ENCODE assay signal across 20 cellular contexts in the genomic region with DNA sequence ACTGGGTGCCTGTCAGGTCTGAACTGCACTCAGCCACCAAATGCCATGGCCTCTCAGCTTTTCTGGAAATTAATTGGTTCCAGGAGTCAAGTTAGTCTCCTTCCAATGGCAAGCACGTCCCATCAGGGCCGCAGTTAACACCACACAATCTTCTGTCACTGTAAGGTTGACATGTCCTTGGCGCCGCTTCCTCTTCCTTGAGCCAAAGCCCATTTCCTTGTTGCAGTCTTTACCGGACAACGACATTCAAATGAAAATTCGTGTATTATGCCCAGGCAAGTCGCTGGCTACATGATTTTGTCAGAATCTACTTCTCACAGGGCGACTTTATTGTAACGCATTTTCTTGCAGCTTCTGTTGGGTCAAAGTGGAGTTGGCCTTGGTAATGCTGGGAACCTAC.
DNase-seq lines count a peak whose midpoint lies in the region; ATAC-seq and TF ChIP-seq lines count a peak whose summit lies in the region.
"Had no signal": no experiment of that assay in that cellular context is flagged by ENCODE, and none has a peak within 500 bp of the region (broad histone marks: within the 10 kb centered on the region; RNA-seq: fewer than 3 reads in every experiment).

No MANE protein-coding gene starts in this region.

- H3K4me1 ChIP-seq in right cardiac atrium (ENCODE audit: control insufficient read depth, insufficient read depth, low read length) (no peaks in the 10 kb centered on the region), H9 (ENCODE audit: insufficient read depth, low read length) (peaks cover 8% of the 10 kb centered on the region; the same call in 1 of the 2 replicates), spleen (peaks cover 0 to 5% (median 0%) of the 10 kb centered on the region in 6 donors), Caco-2 (no peaks in the 10 kb centered on the region)
- H3K4me1 ChIP-seq: A549; BLaER1 treated with 17β-estradiol and CSF1 and Interleukin-3, amounts not matched to agents 10 nM and 100 nM had no signal

- H2BK20ac ChIP-seq in H9 (ENCODE audit: low read depth, low read length, poor library complexity, severe bottlenecking) = peak overlapping the region; percentile 49

- H4K91ac ChIP-seq in H9 (ENCODE audit: insufficient read length, low read depth, low read length) = no peak overlapping the region

- CTCF ChIA-PET in Caco-2 (lab: Charles Lee) = no interaction called here

- no peak overlapping the region for H3K14ac ChIP-seq in H9 (ENCODE audit: insufficient read depth, low read length)

- H3K27me3 ChIP-seq in right cardiac atrium (ENCODE audit: control insufficient read depth, insufficient read depth) = no peaks in the 10 kb centered on the region
- no peaks in the 10 kb centered on the region for H3K27me3 ChIP-seq in H9 (ENCODE audit: insufficient read depth, low read length)
- peaks cover 0 to 13% (median 0%) of the 10 kb centered on the region in 7 donors for H3K27me3 ChIP-seq in spleen (replicated peaks in 1 of 7)
- no peaks in the 10 kb centered on the region for H3K27me3 ChIP-seq in Caco-2 (replicated peaks; ENCODE audit: control insufficient read depth, insufficient read depth, low read length)
- H3K27me3 ChIP-seq: BLaER1 treated with 17β-estradiol and CSF1 and Interleukin-3, amounts not matched to agents 10 nM and 100 nM had no signal

- H3K9me3 Mint-ChIP-seq in H9 (peaks cover 14 to 16% of the 10 kb centered on the region in 2 experiments), neural crest cell (peaks cover 7% of the 10 kb centered on the region), Caco-2 (ENCODE audit: unreplicated experiment) (no peaks in the 10 kb centered on the region)

- H3K4me2 ChIP-seq in H9 (ENCODE audit: insufficient read depth, insufficient read length, low read length) = no peak overlapping the region
- H3K4me2 ChIP-seq: A549; BLaER1 treated with 17β-estradiol and CSF1 and Interleukin-3, amounts not matched to agents 10 nM and 100 nM had no signal

- H3K36me3 ChIP-seq in spleen = no peaks in the 10 kb centered on the region
- H3K36me3 ChIP-seq in Caco-2 (ENCODE audit: control insufficient read depth, insufficient read depth, low read length) = no peaks in the 10 kb centered on the region
- H3K36me3 ChIP-seq: BLaER1 treated with 17β-estradiol and CSF1 and Interleukin-3, amounts not matched to agents 10 nM and 100 nM had no signal

- no peak overlapping the region for H2AFZ ChIP-seq in H9 (ENCODE audit: low read length)

- no peak overlapping the region for H3K18ac ChIP-seq in H9 (ENCODE audit: insufficient read length, low read depth, low read length)

- peaks cover 2 to 14% (median 4%) of the 10 kb centered on the region in 3 experiments for H3K36me3 Mint-ChIP-seq in H9 (ENCODE audit: insufficient read depth in 1 of 3, low read depth in 3 of 3)
- H3K36me3 Mint-ChIP-seq in neural crest cell (ENCODE audit: low read depth) = no peaks in the 10 kb centered on the region
- no peaks in the 10 kb centered on the region for H3K36me3 Mint-ChIP-seq in Caco-2 (ENCODE audit: insufficient read depth, unreplicated experiment)
- H3K36me3 Mint-ChIP-seq: CD14-positive monocyte; CD4-positive, CD25-positive, alpha-beta regulatory T cell; CD8-positive, alpha-beta memory T cell had no signal

- H3K9me3 ChIP-seq in right cardiac atrium (ENCODE audit: control insufficient read depth, low read length) (no peaks in the 10 kb centered on the region), H9 (ENCODE audit: control insufficient read depth, low read depth, low read length) (no peaks in the 10 kb centered on the region), spleen (peaks cover 0 to 11% (median 7%) of the 10 kb centered on the region in 8 donors), Caco-2 (no peaks in the 10 kb centered on the region)
- H3K9me3 ChIP-seq: A549 had no signal

- H3K23ac ChIP-seq in H9 (ENCODE audit: insufficient read length, low read depth, low read length) = no peak overlapping the region

- 66% methylated on average over 10 of the region's 10 CpGs for WGBS in right cardiac atrium
- no CpG with 5 or more reads among the region's 10 CpGs for WGBS in H9 (ENCODE audit: extremely low coverage, insufficient read length, low lambda C conversion rate)
- WGBS in spleen, 5 donors = 59 to 78% (median 69%) methylated on average over 10 of the region's 10 CpGs

- H2AK5ac ChIP-seq in H9 (ENCODE audit: insufficient read length, low read length) = no peak overlapping the region

- no peak overlapping the region for H3K9ac ChIP-seq in H9 (ENCODE audit: extremely low read depth, insufficient read length, low read length)
- H3K9ac ChIP-seq: BLaER1 treated with 17β-estradiol and CSF1 and Interleukin-3, amounts not matched to agents 10 nM and 100 nM had no signal

- H3K79me1 ChIP-seq in H9 (ENCODE audit: insufficient read depth, low read depth, low read length, poor library complexity, severe bottlenecking) = no peaks in the 10 kb centered on the region

- no peak overlapping the region for H2BK120ac ChIP-seq in H9 (ENCODE audit: low read depth, low read length, poor library complexity, severe bottlenecking)

- TF ChIP-seq POLR2A in spleen (IDR thresholded peaks at IDR 0.05) = no peak

- TF ChIP-seq CTCF in H9 (conservative IDR thresholded peaks at IDR 0.05) (no peak), neural crest cell (conservative IDR thresholded peaks at IDR 0.05) (no peak), spleen (IDR thresholded peaks at IDR 0.05 in 8 of 11, conservative IDR thresholded peaks at IDR 0.05 in 3 of 11) (no peak), Caco-2 (IDR thresholded peaks at IDR 0.05; ENCODE audit: insufficient read depth in 1 of 2, low read depth in 1 of 2, low read length in 1 of 2, severe bottlenecking in 1 of 2, unreplicated experiment in 1 of 2) (no peak)

- no peak overlapping the region for H3K56ac ChIP-seq in H9 (ENCODE audit: insufficient read length, low read depth, low read length)

- H3K4me1 Mint-ChIP-seq in H9 (peaks cover 14 to 19% of the 10 kb centered on the region in 2 experiments), neural crest cell (no peaks in the 10 kb centered on the region), Caco-2 (ENCODE audit: low read depth, unreplicated experiment) (no peaks in the 10 kb centered on the region)
- H3K4me1 Mint-ChIP-seq: B cell; CD14-positive monocyte; CD4-positive, alpha-beta memory T cell; CD4-positive, CD25-positive, alpha-beta regulatory T cell; CD8-positive, alpha-beta memory T cell had no signal

- POLR2A ChIA-PET in Caco-2 (lab: Charles Lee) = no interaction called here

- no peak overlapping the region for H3K27ac ChIP-seq in right cardiac atrium (ENCODE audit: low read length)
- no peak overlapping the region for H3K27ac ChIP-seq in H9 (ENCODE audit: insufficient read length, low read depth, low read length)
- peak overlapping the region in 5 of 8 donors; percentile 14 to 65 (median 33) for H3K27ac ChIP-seq in spleen
- H3K27ac ChIP-seq: 22Rv1; A549; BLaER1 treated with 17β-estradiol and CSF1 and Interleukin-3, amounts not matched to agents 10 nM and 100 nM had no signal

- no peak overlapping the region for H2BK5ac ChIP-seq in H9 (ENCODE audit: insufficient read length, low read length)

- intact Hi-C loops in right cardiac atrium (cut with DNase I) = no loop called here
- intact Hi-C loops in left cardiac atrium (cut with DNase I) = no loop called here
- intact Hi-C loops in spleen (cut with DNase I; ENCODE audit: low total_unique reads) = no loop called here
- intact Hi-C loops in Caco-2 (cut with micrococcal nuclease; ENCODE audit: unreplicated experiment) = no loop called here

- H4K8ac ChIP-seq in H9 (replicated peaks; ENCODE audit: insufficient read length, low read depth, low read length) = no peak overlapping the region

- peak in 2 of 3 donors; percentile 27 to 55 for DNase-seq in right cardiac atrium
- DNase-seq in left cardiac atrium = no peak
- DNase-seq in H9 = no peak
- DNase-seq in neural crest cell (ENCODE audit: low read depth, low spot score) = no peak
- DNase-seq in spleen = no peak
- DNase-seq in NCI-H1930 (lab: John Stamatoyannopoulos, UW) = no peak
- no peak for DNase-seq in OCI-M2 (lab: John Stamatoyannopoulos, UW; ENCODE audit: unreplicated experiment)
- DNase-seq in Caco-2 = no peak
- DNase-seq: AML-193; Calu3; CD4-positive, alpha-beta memory T cell; CD4-positive, CD25-positive, alpha-beta regulatory T cell; CD8-positive, alpha-beta memory T cell; COR-L47; GF-D8 had no signal

- H3K27me3 Mint-ChIP-seq in H9 (ENCODE audit: low read depth) (peaks cover 7% of the 10 kb centered on the region), neural crest cell (ENCODE audit: low read depth) (no peaks in the 10 kb centered on the region), Caco-2 (ENCODE audit: insufficient read depth, unreplicated experiment) (no peaks in the 10 kb centered on the region)
- H3K27me3 Mint-ChIP-seq: B cell had no signal

- H3K4me3 Mint-ChIP-seq in H9 (no peak overlapping the region), neural crest cell (no peak overlapping the region), Caco-2 (ENCODE audit: unreplicated experiment) (no peak overlapping the region)
- H3K4me3 Mint-ChIP-seq: B cell; CD14-positive monocyte; CD4-positive, alpha-beta memory T cell; CD4-positive, CD25-positive, alpha-beta regulatory T cell; CD8-positive, alpha-beta memory T cell had no signal

- H3K79me2 ChIP-seq in H9 (ENCODE audit: insufficient read depth, low read length) = no peaks in the 10 kb centered on the region

- H3K4me3 ChIP-seq in right cardiac atrium (ENCODE audit: low read length) (no peak overlapping the region), spleen (no peak overlapping the region), Caco-2 (ENCODE audit: low read depth, low read length) (no peak overlapping the region)
- H3K4me3 ChIP-seq: A549; BLaER1 treated with 17β-estradiol and CSF1 and Interleukin-3, amounts not matched to agents 10 nM and 100 nM had no signal

- no peak overlapping the region for H3K27ac Mint-ChIP-seq in H9
- H3K27ac Mint-ChIP-seq in neural crest cell (ENCODE audit: unreplicated experiment) = peak overlapping the region; percentile 71
- no peak overlapping the region for H3K27ac Mint-ChIP-seq in Caco-2 (ENCODE audit: unreplicated experiment)
- H3K27ac Mint-ChIP-seq: B cell; CD14-positive monocyte; CD4-positive, alpha-beta memory T cell; CD8-positive, alpha-beta memory T cell had no signal

- H3K4ac ChIP-seq in H9 (ENCODE audit: low read depth, low read length) = no peak overlapping the region

- H3T11ph ChIP-seq in H9 (ENCODE audit: low read length) = no peak overlapping the region

- no peak for ATAC-seq in right cardiac atrium
- ATAC-seq in left cardiac atrium = no peak
- ATAC-seq: A549 had no signal

- H2BK15ac ChIP-seq in H9 (ENCODE audit: low read depth, low read length) = no peak overlapping the region

- H2BK12ac ChIP-seq in H9 (ENCODE audit: insufficient read length, low read depth, low read length) = no peak overlapping the region

- no peak overlapping the region for H4K5ac ChIP-seq in H9 (ENCODE audit: insufficient read length, low read depth, low read length)

- H3K23me2 ChIP-seq in H9 (ENCODE audit: insufficient read length, low read depth, low read length, poor library complexity, severe bottlenecking) = no peaks in the 10 kb centered on the region

- H4K20me1 ChIP-seq in H9 (ENCODE audit: control insufficient read depth, insufficient read depth, insufficient read length) = no peaks in the 10 kb centered on the region
- H4K20me1 ChIP-seq: BLaER1 treated with 17β-estradiol and CSF1 and Interleukin-3, amounts not matched to agents 10 nM and 100 nM had no signal

- no TSS peak for BruUV-seq in Caco-2 (replicated peaks; lab: Mats Ljungman, UMichigan)

Comparison
In these comparisons a context has a peak if more than half of its experiments do, and no peak if none do; other contexts are left out.
1. DNase-seq: peak in right cardiac atrium (2 of 3); none in left cardiac atrium (single experiment), H9 (single experiment), neural crest cell (single experiment), spleen (single experiment), NCI-H1930 (0 of 2), OCI-M2 (single experiment) and Caco-2 (0 of 2).
2. H3K27ac ChIP-seq: peak in spleen (5 of 8); none in right cardiac atrium (single experiment) and H9 (single experiment).